ENCODE assay signal across 22 cellular contexts in genomic region chr13:73307481-73307880, GRCh38.
"Had no signal": no experiment of that assay in that cellular context is flagged by ENCODE, and none has a peak within 500 bp of the region (broad histone marks: within the 10 kb centered on the region; RNA-seq: fewer than 3 reads in every experiment).

No MANE protein-coding gene starts in this region.

- H3K9me3 ChIP-seq: gastrocnemius medialis, prostate gland, upper lobe of right lung had no signal

- H3K4me3 ChIP-seq: gastrocnemius medialis, left ventricle myocardium inferior, prostate gland, spleen, upper lobe of right lung had no signal

- H3K36me3 Mint-ChIP-seq: activated naive CD4-positive, alpha-beta T cell treated with anti-CD3 and anti-CD28 coated beads, Interleukin-2, amount 50 U/mL, for 72 hours; brain; mesothelial cell of epicardium had no signal

- H3K4me3 Mint-ChIP-seq: activated CD8-positive, alpha-beta T cell treated with anti-CD3 and anti-CD28 coated beads, Interleukin-2, amount 10 ng/mL, durations not matched to agents 7 days and 5 days; brain; effector memory CD8-positive, alpha-beta T cell; mesothelial cell of epicardium; natural killer cell treated with Interleukin-12 subunit alpha and Interleukin-12 subunit beta and Interleukin-15 and Interleukin-18, amount 100 ng/mL, for 72 hours had no signal

- H3K27me3 ChIP-seq: gastrocnemius medialis, spleen, upper lobe of right lung had no signal

- H3K27me3 Mint-ChIP-seq: brain had no signal

- FAIRE-seq: endothelial cell of umbilical vein had no signal

- H3K9me3 Mint-ChIP-seq: effector memory CD8-positive, alpha-beta T cell had no signal

- H3K4me1 ChIP-seq: gastrocnemius medialis, left ventricle myocardium inferior, prostate gland, spleen, upper lobe of right lung had no signal

- DNase-seq: activated CD4-positive, alpha-beta T cell treated with anti-CD3 and anti-CD28 coated beads for 1 hour; activated CD4-positive, alpha-beta T cell treated with anti-CD3 and anti-CD28 coated beads, Interleukin-2, amount 50 U/mL, for 1 hour; activated CD8-positive, alpha-beta T cell treated with anti-CD3 and anti-CD28 coated beads, Interleukin-2, amount 10 ng/mL, durations not matched to agents 7 days and 5 days; activated gamma-delta T cell treated with Interleukin-2 at 50 U/mL for 16 hours; aorta; dermis blood vessel endothelial cell; effector memory CD8-positive, alpha-beta T cell; gastrocnemius medialis; left ventricle myocardium inferior; mammary epithelial cell; spleen; stimulated activated CD4-positive, alpha-beta T cell treated with anti-CD3 and anti-CD28 coated beads, Interleukin-4, amount 100 ng/mL, for 1 hour; stimulated activated naive CD8-positive, alpha-beta T cell treated with anti-CD3 and anti-CD28 coated beads, Interleukin-15, Interleukin-2, amounts not matched to agents 100 U/mL and 50 U/mL, for 24 hours; T-helper 1 cell; upper lobe of right lung had no signal

- ATAC-seq: activated CD8-positive, alpha-beta T cell treated with anti-CD3 and anti-CD28 coated beads, Interleukin-2, amount 10 ng/mL, durations not matched to agents 7 days and 5 days; activated naive CD4-positive, alpha-beta T cell treated with anti-CD3 and anti-CD28 coated beads, Interleukin-2, amount 50 U/mL, for 72 hours; effector memory CD8-positive, alpha-beta T cell; esophagus mucosa; gastrocnemius medialis; natural killer cell treated with Interleukin-12 subunit alpha and Interleukin-12 subunit beta and Interleukin-15 and Interleukin-18, amount 100 ng/mL, for 72 hours; stimulated activated naive CD8-positive, alpha-beta T cell treated with anti-CD3 and anti-CD28 coated beads, Interleukin-15, Interleukin-2, amounts not matched to agents 100 U/mL and 50 U/mL, for 24 hours; upper lobe of right lung had no signal

- H3K36me3 ChIP-seq: gastrocnemius medialis, left ventricle myocardium inferior, prostate gland, spleen, upper lobe of right lung had no signal

- H3K4me1 Mint-ChIP-seq: brain, mesothelial cell of epicardium had no signal
